ENCODE assay signal across 14 cellular contexts in the genomic region with DNA sequence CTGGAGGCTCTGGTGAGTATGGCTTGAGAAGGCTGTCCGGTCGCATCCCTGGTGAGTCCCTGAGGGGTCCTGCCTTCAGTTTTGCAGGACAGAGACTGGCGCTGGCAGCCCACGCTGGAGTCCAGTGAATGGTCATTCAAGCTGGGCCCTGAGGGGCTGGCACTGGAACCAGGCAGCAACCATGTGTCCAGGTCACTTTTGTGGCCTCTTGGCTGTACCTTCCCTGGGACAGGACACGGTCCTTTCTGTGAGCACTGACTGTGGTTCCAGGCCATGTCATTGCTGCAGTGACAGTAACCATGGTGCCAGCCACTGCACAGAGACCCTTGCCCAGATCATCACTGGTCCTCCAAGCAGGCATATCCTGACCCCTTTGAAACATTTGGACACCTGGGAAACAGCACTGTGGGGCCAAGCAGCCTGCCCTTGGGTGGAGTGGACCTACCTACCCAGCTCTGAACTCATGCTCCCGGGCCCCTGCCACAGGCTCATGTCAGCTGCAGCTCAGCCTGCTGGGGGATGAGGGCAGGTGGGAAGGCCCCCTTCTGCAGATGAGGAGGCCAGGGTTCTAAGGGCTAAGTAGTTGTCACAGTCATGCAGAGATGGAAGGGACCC.
"Had no signal": no experiment of that assay in that cellular context is flagged by ENCODE, and none has a peak within 500 bp of the region (broad histone marks: within the 10 kb centered on the region; RNA-seq: fewer than 3 reads in every experiment).

No MANE protein-coding gene starts in this region.

- DNase-seq: activated CD4-positive, alpha-beta T cell treated with anti-CD3 and anti-CD28 coated beads, Interleukin-2, amount 10 ng/mL, durations not matched to agents 7 days and 5 days; activated naive CD8-positive, alpha-beta T cell treated with anti-CD3 and anti-CD28 coated beads for 36 hours; amniotic stem cell; dermis blood vessel endothelial cell; left lung; mesendoderm; stimulated activated CD4-positive, alpha-beta T cell treated with anti-CD3 and anti-CD28 coated beads, Interleukin-12 subunit alpha, Interleukin-12 subunit beta, amount 100 ng/mL, for 4 hours; stimulated activated CD4-positive, alpha-beta T cell treated with anti-CD3 and anti-CD28 coated beads, Interleukin-1b, Interleukin-23, amount 100 ng/mL, for 48 hours; T-helper 1 cell; T-helper 9 cell; upper lobe of right lung had no signal

- H3K27me3 Mint-ChIP-seq: activated CD4-positive, alpha-beta T cell treated with anti-CD3 and anti-CD28 coated beads, Interleukin-2, amount 10 ng/mL, durations not matched to agents 7 days and 5 days had no signal

- H3K4me1 ChIP-seq: left lung, testis, upper lobe of right lung had no signal

- H3K36me3 Mint-ChIP-seq: activated naive CD8-positive, alpha-beta T cell treated with anti-CD3 and anti-CD28 coated beads for 36 hours; natural killer cell treated with Interleukin-12 subunit alpha and Interleukin-12 subunit beta and Interleukin-15 and Interleukin-18, amount 100 ng/mL, for 72 hours had no signal

- H3K36me3 ChIP-seq: left lung, upper lobe of right lung had no signal

- H3K9me3 ChIP-seq: left lung, testis, upper lobe of right lung had no signal

- H3K27ac ChIP-seq: epithelial cell of prostate, left lung, testis, upper lobe of right lung had no signal

- H3K27me3 ChIP-seq: left lung, testis, upper lobe of right lung had no signal

- ATAC-seq: left lung had no signal

- H3K4me3 ChIP-seq: left lung, testis, upper lobe of right lung had no signal

- H3K27ac Mint-ChIP-seq: activated CD4-positive, alpha-beta T cell treated with anti-CD3 and anti-CD28 coated beads, Interleukin-2, amount 10 ng/mL, durations not matched to agents 7 days and 5 days; activated naive CD8-positive, alpha-beta T cell treated with anti-CD3 and anti-CD28 coated beads for 36 hours; natural killer cell treated with Interleukin-12 subunit alpha and Interleukin-12 subunit beta and Interleukin-15 and Interleukin-18, amount 100 ng/mL, for 72 hours had no signal

- H3K4me3 Mint-ChIP-seq: activated CD4-positive, alpha-beta T cell treated with anti-CD3 and anti-CD28 coated beads, Interleukin-2, amount 10 ng/mL, durations not matched to agents 7 days and 5 days; activated naive CD8-positive, alpha-beta T cell treated with anti-CD3 and anti-CD28 coated beads for 36 hours; natural killer cell treated with Interleukin-12 subunit alpha and Interleukin-12 subunit beta and Interleukin-15 and Interleukin-18, amount 100 ng/mL, for 72 hours had no signal

- H3K9me3 Mint-ChIP-seq: activated CD4-positive, alpha-beta T cell treated with anti-CD3 and anti-CD28 coated beads, Interleukin-2, amount 10 ng/mL, durations not matched to agents 7 days and 5 days; activated naive CD8-positive, alpha-beta T cell treated with anti-CD3 and anti-CD28 coated beads for 36 hours; natural killer cell treated with Interleukin-12 subunit alpha and Interleukin-12 subunit beta and Interleukin-15 and Interleukin-18, amount 100 ng/mL, for 72 hours had no signal
